28 cellular contexts compared by ENCODE assay signal in genomic region chr13:112477070-112477619, GRCh38.
A peak's percentile ranks its signal among the peaks of the same experiment; 100 is the strongest.
DNase-seq lines count a peak whose midpoint lies in the region; ATAC-seq, FAIRE-seq and TF ChIP-seq lines count a peak whose summit lies in the region.
"Had no signal": no experiment of that assay in that cellular context is flagged by ENCODE, and none has a peak within 500 bp of the region (broad histone marks: within the 10 kb centered on the region; RNA-seq: fewer than 3 reads in every experiment).

No MANE protein-coding gene starts in this region.

- FAIRE-seq in HepG2 (lab: Jason Lieb, UNC), result no peak
- FAIRE-seq: GM12878, GM12892, GM18507 had no signal

- no peak for TF ChIP-seq RAD21 in HepG2 (CRISPR knock-in tag; IDR thresholded peaks at IDR 0.05)

- no peak overlapping the region for H3K27ac Mint-ChIP-seq in activated naive CD8-positive, alpha-beta T cell treated with anti-CD3 and anti-CD28 coated beads for 36 hours
- H3K27ac Mint-ChIP-seq: CD14-positive monocyte; CD4-positive, alpha-beta memory T cell; CD8-positive, alpha-beta memory T cell had no signal

- H3K4me3 ChIP-seq in foreskin fibroblast (ENCODE audit: low read depth in 1 of 2, low read length in 2 of 2) (no peak overlapping the region), HepG2 (replicated peaks in 1 of 3; ENCODE audit: insufficient read depth in 1 of 3, low read depth in 2 of 3, low read length in 3 of 3) (no peak overlapping the region), right lobe of liver (no peak overlapping the region)
- H3K4me3 ChIP-seq: BLaER1, GM12878 had no signal

- DNase-seq in Right ventricle myocardium inferior (ENCODE audit: missing footprints) (peak; percentile 43), Right ventricle myocardium superior (no peak), foreskin fibroblast (peak; percentile 4 to 7), HepG2 (ENCODE audit: low spot score) (no peak), right lobe of liver (peak in 1 of 3 donors; percentile 44), NCI-H2107 treated with DMSO at 0.1 percent for 48 hours (lab: John Stamatoyannopoulos, UW; ENCODE audit: unreplicated experiment) (no peak), NCI-H748 treated with DMSO at 0.1 percent for 48 hours (lab: John Stamatoyannopoulos, UW) (no peak)
- no peak for DNase-seq in activated naive CD8-positive, alpha-beta T cell treated with anti-CD3 and anti-CD28 coated beads for 36 hours
- DNase-seq: ACHN; BE2C; C1 segment of cervical spinal cord; CD4-positive, alpha-beta memory T cell; CD4-positive, CD25-positive, alpha-beta regulatory T cell; CD8-positive, alpha-beta memory T cell; COR-L47; DMS 273 treated with DMSO at 0.1 percent for 48 hours; DMS153; DMS53; DMS79; DND-41; EL; GDM1 had no signal

- ATAC-seq in Right ventricle myocardium inferior (no peak), Right ventricle myocardium superior (ENCODE audit: poor library complexity) (no peak), HepG2 (no peak), right lobe of liver (peak; percentile 41 to 63 (median 53))
- ATAC-seq: GM12878 had no signal

- H3K27ac ChIP-seq in HepG2 (ENCODE audit: extremely low read length, insufficient read depth, low read length) (no peak overlapping the region), right lobe of liver (peak overlapping the region; percentile 30 to 70 (median 44))
- H3K27ac ChIP-seq: 22Rv1, BLaER1 had no signal

- no peaks in the 10 kb centered on the region for H3K36me3 ChIP-seq in HepG2 (replicated peaks in 1 of 2; ENCODE audit: control insufficient read depth in 1 of 2, insufficient read depth in 2 of 2, low read length in 2 of 2)
- no peaks in the 10 kb centered on the region for H3K36me3 ChIP-seq in right lobe of liver
- H3K36me3 ChIP-seq: BLaER1 had no signal

- peaks cover 3% of the 10 kb centered on the region for H3K4me1 Mint-ChIP-seq in activated naive CD8-positive, alpha-beta T cell treated with anti-CD3 and anti-CD28 coated beads for 36 hours
- H3K4me1 Mint-ChIP-seq: CD14-positive monocyte; CD4-positive, alpha-beta memory T cell; CD8-positive, alpha-beta memory T cell had no signal

- peaks cover 8% of the 10 kb centered on the region for H3K4me1 ChIP-seq in HepG2 (ENCODE audit: insufficient read depth, low read length)
- peaks cover 0 to 31% (median 8%) of the 10 kb centered on the region in 4 donors for H3K4me1 ChIP-seq in right lobe of liver
- H3K4me1 ChIP-seq: BE2C, BLaER1 had no signal

- H4K20me1 ChIP-seq in HepG2 (ENCODE audit: insufficient read depth, low read length), result no peaks in the 10 kb centered on the region
- H4K20me1 ChIP-seq: BLaER1 had no signal

- 39% methylated on average over 9 of the region's 9 CpGs for WGBS in HepG2 (ENCODE audit: low lambda C conversion rate)
- WGBS in right lobe of liver (ENCODE audit: insufficient coverage, low coverage, low lambda C conversion rate, missing lambda C conversion rate), result 45% methylated on average over 8 of the region's 9 CpGs

- no peaks in the 10 kb centered on the region for H3K9me3 ChIP-seq in HepG2 (ENCODE audit: low read length)
- no peaks in the 10 kb centered on the region for H3K9me3 ChIP-seq in right lobe of liver
- H3K9me3 ChIP-seq: BE2C had no signal

- no peaks in the 10 kb centered on the region for H3K27me3 Mint-ChIP-seq in activated naive CD8-positive, alpha-beta T cell treated with anti-CD3 and anti-CD28 coated beads for 36 hours
- H3K27me3 Mint-ChIP-seq: CD4-positive, alpha-beta memory T cell; CD4-positive, CD25-positive, alpha-beta regulatory T cell; CD8-positive, alpha-beta memory T cell had no signal

- no peak for TF ChIP-seq POLR2A in HepG2 (IDR thresholded peaks at IDR 0.05; ENCODE audit: insufficient read depth in 1 of 2, low read depth in 2 of 2, low read length in 2 of 2)
- TF ChIP-seq POLR2A in right lobe of liver (IDR thresholded peaks at IDR 0.05), result no peak

- no peak for TF ChIP-seq EP300 in HepG2 (IDR thresholded peaks at IDR 0.05; ENCODE audit: low read depth in 2 of 2, low read length in 2 of 2)
- no peak for TF ChIP-seq EP300 in HepG2 (CRISPR knock-in tag; IDR thresholded peaks at IDR 0.05; ENCODE audit: borderline replicate concordance)

- H3K36me3 Mint-ChIP-seq in activated naive CD8-positive, alpha-beta T cell treated with anti-CD3 and anti-CD28 coated beads for 36 hours, result peaks cover 7% of the 10 kb centered on the region
- H3K36me3 Mint-ChIP-seq: CD14-positive monocyte; CD4-positive, alpha-beta memory T cell; CD4-positive, CD25-positive, alpha-beta regulatory T cell had no signal

- H2AFZ ChIP-seq in HepG2 (ENCODE audit: low read length), result no peak overlapping the region

- H3K9me3 Mint-ChIP-seq in activated naive CD8-positive, alpha-beta T cell treated with anti-CD3 and anti-CD28 coated beads for 36 hours, result peaks cover 14% of the 10 kb centered on the region

- in situ Hi-C loops in HepG2 (cut with HindIII; ENCODE audit: extremely low pct_ligation_motif_present, low pct_unique_long_range_greater_than_20kb), result no loop called here

- H3K27me3 ChIP-seq in HepG2 (ENCODE audit: control insufficient read depth in 1 of 2, insufficient read depth in 2 of 2, low read length in 2 of 2) (no peaks in the 10 kb centered on the region), right lobe of liver (no peaks in the 10 kb centered on the region)
- H3K27me3 ChIP-seq: BE2C, BLaER1 had no signal

- no peak overlapping the region for H3K4me2 ChIP-seq in HepG2 (ENCODE audit: low read depth, low read length)
- H3K4me2 ChIP-seq: BLaER1 had no signal

- no peak for TF ChIP-seq CTCF in foreskin fibroblast (IDR thresholded peaks at IDR 0.05; ENCODE audit: low read depth, low read length)
- TF ChIP-seq CTCF in HepG2 (CRISPR knock-in tag; IDR thresholded peaks at IDR 0.05), result no peak
- no peak for TF ChIP-seq CTCF in right lobe of liver (IDR thresholded peaks at IDR 0.05)

- POLR2A ChIA-PET in HepG2 (lab: Yijun Ruan, JAX), result no interaction called here

- no peaks in the 10 kb centered on the region for H3K79me2 ChIP-seq in HepG2 (ENCODE audit: insufficient read depth, low read length)

- intact Hi-C loops in Right ventricle myocardium inferior (cut with DNase I), result no loop called here
- intact Hi-C loops in Right ventricle myocardium superior (cut with DNase I), result no loop called here
- intact Hi-C loops in HepG2 (cut with micrococcal nuclease; ENCODE audit: unreplicated experiment), result no loop called here
- intact Hi-C loops in right lobe of liver (cut with DNase I), result no loop called here

- no TSS peak for BruUV-seq in HepG2 (replicated peaks; lab: Mats Ljungman, UMichigan)

- H3K4me3 Mint-ChIP-seq in activated naive CD8-positive, alpha-beta T cell treated with anti-CD3 and anti-CD28 coated beads for 36 hours, result no peak overlapping the region
- H3K4me3 Mint-ChIP-seq: CD14-positive monocyte; CD4-positive, alpha-beta memory T cell; CD4-positive, CD25-positive, alpha-beta regulatory T cell; CD8-positive, alpha-beta memory T cell had no signal

- no peak overlapping the region for H3K9ac ChIP-seq in HepG2 (ENCODE audit: insufficient read depth, low read depth, low read length)
- H3K9ac ChIP-seq: BLaER1 had no signal

- CTCF ChIA-PET in HepG2 (lab: Yijun Ruan, JAX; ENCODE audit: low intra/inter-chr PET ratio, low total read pairs), result no interaction called here

TF ChIP-seq in HepG2, 621 proteins besides CTCF, POLR2A, EP300 and RAD21 (continues in another document):
- peak; percentile 56 to 57; a peak in 3 of 4 replicates for TF ChIP-seq NR2F1 (CRISPR knock-in tag; IDR thresholded peaks at IDR 0.05)
- TF ChIP-seq NR2C2 (CRISPR knock-in tag; IDR thresholded peaks at IDR 0.05; ENCODE audit: borderline replicate concordance), result no peak
- TF ChIP-seq FOSL1 (CRISPR knock-in tag; IDR thresholded peaks at IDR 0.05; ENCODE audit: borderline replicate concordance), result no peak
- TF ChIP-seq, protein P1, sequence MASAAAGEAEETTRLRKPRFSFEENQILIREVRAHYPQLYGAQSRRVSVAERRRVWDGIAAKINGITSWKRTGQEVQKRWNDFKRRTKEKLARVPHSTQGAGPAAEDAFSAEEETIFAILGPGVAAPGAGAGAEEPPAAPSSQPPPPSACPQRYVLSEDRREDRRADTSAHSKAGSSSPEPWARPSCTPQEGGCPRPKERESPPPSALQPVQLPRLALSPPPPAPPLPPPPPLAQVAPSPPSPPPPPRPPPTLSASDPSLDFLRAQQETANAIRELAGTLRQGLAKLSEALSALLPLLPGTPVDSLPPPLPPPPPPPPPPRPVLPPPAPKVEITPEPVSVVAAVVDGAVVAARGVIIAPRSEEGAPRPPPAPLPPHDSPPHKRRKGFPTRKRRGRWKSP (CRISPR knock-in tag; IDR thresholded peaks at IDR 0.05), result no peak
- peak; percentile 30; the same call in 1 of the 2 replicates for TF ChIP-seq MAFF (IDR thresholded peaks at IDR 0.05; ENCODE audit: low read depth, low read length)
- no peak for TF ChIP-seq TBL1XR1 (IDR thresholded peaks at IDR 0.05; ENCODE audit: borderline replicate concordance, low read length, partially characterized antibody)
- TF ChIP-seq RARA (CRISPR knock-in tag; IDR thresholded peaks at IDR 0.05), result peak; percentile 53; the same call in 1 of the 2 replicates
- peak; percentile 48 for TF ChIP-seq NR2F6 (IDR thresholded peaks at IDR 0.05)
- peak; percentile 49 for TF ChIP-seq NR2F6 (CRISPR knock-in tag; IDR thresholded peaks at IDR 0.05)
- no peak for TF ChIP-seq PCBP1 (IDR thresholded peaks at IDR 0.05; ENCODE audit: borderline replicate concordance, low read depth, low read length)
- peak; percentile 50 to 59 for TF ChIP-seq MAFK (conservative IDR thresholded peaks at IDR 0.05 in 1 of 2, IDR thresholded peaks at IDR 0.05 in 1 of 2; ENCODE audit: low read length in 2 of 2)
- TF ChIP-seq ZNF839 (CRISPR knock-in tag; IDR thresholded peaks at IDR 0.05; ENCODE audit: borderline replicate concordance), result no peak
- TF ChIP-seq, protein P2, sequence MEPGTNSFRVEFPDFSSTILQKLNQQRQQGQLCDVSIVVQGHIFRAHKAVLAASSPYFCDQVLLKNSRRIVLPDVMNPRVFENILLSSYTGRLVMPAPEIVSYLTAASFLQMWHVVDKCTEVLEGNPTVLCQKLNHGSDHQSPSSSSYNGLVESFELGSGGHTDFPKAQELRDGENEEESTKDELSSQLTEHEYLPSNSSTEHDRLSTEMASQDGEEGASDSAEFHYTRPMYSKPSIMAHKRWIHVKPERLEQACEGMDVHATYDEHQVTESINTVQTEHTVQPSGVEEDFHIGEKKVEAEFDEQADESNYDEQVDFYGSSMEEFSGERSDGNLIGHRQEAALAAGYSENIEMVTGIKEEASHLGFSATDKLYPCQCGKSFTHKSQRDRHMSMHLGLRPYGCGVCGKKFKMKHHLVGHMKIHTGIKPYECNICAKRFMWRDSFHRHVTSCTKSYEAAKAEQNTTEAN (CRISPR knock-in tag; conservative IDR thresholded peaks at IDR 0.05), result no peak
- no peak for TF ChIP-seq ZNF382 (CRISPR knock-in tag; IDR thresholded peaks at IDR 0.05; ENCODE audit: borderline replicate concordance)

Comparison
In these comparisons a context has a peak if more than half of its experiments do, and no peak if none do; other contexts are left out.
1. ATAC-seq: peak in right lobe of liver (4 of 4); none in Right ventricle myocardium inferior (single experiment), Right ventricle myocardium superior (single experiment) and HepG2 (single experiment).
2. DNase-seq: peak in Right ventricle myocardium inferior (single experiment) and foreskin fibroblast (2 of 2); none in Right ventricle myocardium superior (single experiment), HepG2 (single experiment), NCI-H2107 treated with DMSO at 0.1 percent for 48 hours (single experiment), activated naive CD8-positive, alpha-beta T cell treated with anti-CD3 and anti-CD28 coated beads for 36 hours (single experiment) and NCI-H748 treated with DMSO at 0.1 percent for 48 hours (single experiment).